Comparison of ENCODE assay signal across 12 cellular contexts in genomic region chr3:9340450-9341009, GRCh38. TPM values are rescaled to one million over a fixed set of nuclear protein-coding genes. Genes with fewer than 3 reads are reported as not detected.
DNase-seq lines count a peak whose midpoint lies in the region; ATAC-seq, FAIRE-seq and TF ChIP-seq lines count a peak whose summit lies in the region.
"Had no signal": no experiment of that assay in that cellular context is flagged by ENCODE, and none has a peak within 500 bp of the region (broad histone marks: within the 10 kb centered on the region; RNA-seq: fewer than 3 reads in every experiment).

No MANE protein-coding gene starts in this region.

- intact Hi-C loops in lower leg skin (cut with DNase I; ENCODE audit: low total_unique reads) = no loop called here

- peak; percentile 45 for DNase-seq in HS-27A (ENCODE audit: low read depth)
- peak; percentile 57 for DNase-seq in astrocyte of the spinal cord (ENCODE audit: low read depth, low spot score)
- peak; percentile 63 for DNase-seq in islet precursor cell
- no peak for DNase-seq in SHP77 (lab: John Stamatoyannopoulos, UW)
- DNase-seq in lower leg skin (ENCODE audit: low spot score in 2 of 2) = no peak
- no peak for DNase-seq in GM19239 (ENCODE audit: insufficient read length, low spot score)
- DNase-seq: activated CD4-positive, alpha-beta T cell treated with anti-CD3 and anti-CD28 coated beads, Interleukin-2, amount 50 U/mL, for 4 hours; NCI-H1694; stimulated activated naive CD4-positive, alpha-beta T cell treated with Interleukin-2 at 50 U/mL for 16 hours had no signal

- no peak overlapping the region for H3K4me3 ChIP-seq in astrocyte of the spinal cord (ENCODE audit: low read depth, low read length)
- no peak overlapping the region for H3K4me3 ChIP-seq in urinary bladder (ENCODE audit: low read depth, low read length)
- no peak overlapping the region for H3K4me3 ChIP-seq in lower leg skin (ENCODE audit: low read depth, poor library complexity, severe bottlenecking)

- ATAC-seq in HG03457 (IDR thresholded peaks at IDR 0.05; ENCODE audit: unreplicated experiment) = no peak
- ATAC-seq: esophagus mucosa had no signal

- TF ChIP-seq CTCF in astrocyte of the spinal cord (IDR thresholded peaks at IDR 0.05; ENCODE audit: low read depth, low read length) (no peak), lower leg skin (IDR thresholded peaks at IDR 0.05) (no peak)

- whole genome bisulfite sequencing in urinary bladder = 87% methylated on average over 3 of the region's 3 CpGs
- WGBS in lower leg skin, 2 donors = 89 to 93% methylated on average over 3 of the region's 3 CpGs

- no peak for FAIRE-seq in GM19239 (lab: Jason Lieb, UNC)

- H3K36me3 ChIP-seq in urinary bladder (ENCODE audit: insufficient read depth) = no peaks in the 10 kb centered on the region

- no peak for TF ChIP-seq POLR2A in lower leg skin (IDR thresholded peaks at IDR 0.05)

- H3K4me1 ChIP-seq in urinary bladder (ENCODE audit: insufficient read depth) = no peaks in the 10 kb centered on the region

- peak overlapping the region; percentile 59 for H3K27ac ChIP-seq in urinary bladder (ENCODE audit: low read depth)

- in situ Hi-C loops in astrocyte of the spinal cord (cut with HindIII; ENCODE audit: low sequenced_read_pairs) = no loop called here

RNA-seq across cellular contexts. Expression of gene THUMPD3, which starts 22.3 kb away (rescaled TPM):
- total RNA-seq in urinary bladder (49.0 TPM), lower leg skin (10 to 100 TPM; 19.8 to 37.6 (median 27.0) TPM)
- 32.2 TPM for polyA plus RNA-seq in urinary bladder

RNA-seq across cellular contexts. Expression of gene SETD5, which starts 56.9 kb away (rescaled TPM):
- total RNA-seq in urinary bladder = 119 TPM
- 39.7 TPM for polyA plus RNA-seq in urinary bladder
- 10 to 100 TPM; 77.8 to 88.1 (median 80.3) TPM for total RNA-seq in lower leg skin

Comparison
In these comparisons a context has a peak if more than half of its experiments do, and no peak if none do; other contexts are left out.
1. DNase-seq: peak in HS-27A (single experiment), astrocyte of the spinal cord (single experiment) and islet precursor cell (single experiment); none in SHP77 (0 of 2), lower leg skin (0 of 2) and GM19239 (single experiment).